ENCODE assay signal across 8 cellular contexts in the genomic region with DNA sequence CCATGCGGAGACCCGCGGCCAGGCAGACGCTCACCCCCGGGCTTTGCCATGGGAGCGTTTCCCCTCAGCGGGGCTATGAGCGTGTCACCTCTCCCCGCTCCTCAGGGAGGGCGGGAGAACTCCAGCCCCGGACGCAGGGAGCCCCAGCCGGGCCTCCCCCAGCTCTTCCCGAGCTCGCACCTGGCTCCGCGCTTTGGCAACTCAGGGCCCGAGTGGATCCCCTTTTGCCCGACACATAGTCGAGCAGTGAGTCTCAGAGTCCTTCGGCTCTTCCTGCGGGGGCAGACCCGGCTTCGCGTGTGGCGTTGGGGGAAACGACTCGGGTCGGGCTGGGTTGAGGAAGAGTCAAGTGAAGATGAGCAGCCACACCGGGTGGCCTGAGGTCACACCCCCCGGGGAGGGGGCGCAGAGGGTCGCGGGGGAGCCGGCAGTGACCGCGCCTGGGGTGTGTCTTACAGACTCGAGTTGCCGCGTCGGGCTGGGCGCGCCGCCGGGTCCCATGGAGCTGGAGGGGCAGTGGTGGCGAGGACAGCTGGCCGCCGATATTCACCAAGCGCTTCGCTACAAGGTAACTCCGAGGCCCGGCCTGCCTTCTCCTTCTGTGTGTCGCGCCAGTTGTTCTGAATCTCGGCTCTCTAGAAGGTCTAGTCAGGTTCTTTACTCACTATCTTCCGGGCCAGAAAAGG. TPM values are rescaled to one million over a fixed set of nuclear protein-coding genes. Genes with fewer than 3 reads are reported as not detected.
DNase-seq lines count a peak whose midpoint lies in the region; ATAC-seq and TF ChIP-seq lines count a peak whose summit lies in the region.

No MANE protein-coding gene starts in this region.

- H3K27ac ChIP-seq in RWPE2 (ENCODE audit: poor library complexity, severe bottlenecking) (peak overlapping the region; percentile 45), neutrophil (peak overlapping the region; percentile 78), thoracic aorta (peak overlapping the region; percentile 80 to 81)

- H3K9me3 ChIP-seq in RWPE2 (ENCODE audit: severe bottlenecking) = no peaks in the 10 kb centered on the region
- H3K9me3 ChIP-seq in neutrophil = no peaks in the 10 kb centered on the region
- no peaks in the 10 kb centered on the region for H3K9me3 ChIP-seq in thoracic aorta

- TF ChIP-seq CTCF in RWPE2 (IDR thresholded peaks at IDR 0.05; ENCODE audit: poor library complexity, severe bottlenecking) (no peak), neutrophil (IDR thresholded peaks at IDR 0.05) (no peak), thoracic aorta (IDR thresholded peaks at IDR 0.05) (no peak)

- DNase-seq in CMK (ENCODE audit: low read depth) (peak; percentile 46), RWPE2 (ENCODE audit: low spot score) (peak; percentile 63), germinal center (ENCODE audit: low spot score) (peak; percentile 75), thoracic aorta (ENCODE audit: low spot score) (peak; percentile 9)
- peak; percentile 59 for DNase-seq in activated naive CD4-positive, alpha-beta T cell treated with Interleukin-2 at 50 U/mL for 16 hours

- ATAC-seq in GM19452 (IDR thresholded peaks at IDR 0.05; ENCODE audit: unreplicated experiment) (peak; percentile 35), HG03521 (IDR thresholded peaks at IDR 0.05; ENCODE audit: unreplicated experiment) (peak; percentile 27), RWPE2 (ENCODE audit: low read depth) (peak; percentile 54), thoracic aorta (ENCODE audit: insufficient number of reproducible peaks, low FRiP score, low read depth) (peak; percentile 35)

- H3K4me1 ChIP-seq in RWPE2 (ENCODE audit: insufficient read depth, poor library complexity, severe bottlenecking) = peaks cover 12% of the 10 kb centered on the region
- peaks cover 20 to 22% of the 10 kb centered on the region in 2 experiments for H3K4me1 ChIP-seq in neutrophil (ENCODE audit: control insufficient read depth in 1 of 2, insufficient read depth in 1 of 2, low read depth in 1 of 2, low read length in 1 of 2)
- peaks cover 3 to 22% of the 10 kb centered on the region in 2 donors for H3K4me1 ChIP-seq in thoracic aorta (ENCODE audit: control insufficient read depth in 1 of 2, low read depth in 2 of 2)

- H3K36me3 ChIP-seq in RWPE2 (ENCODE audit: low read depth) = peaks cover 22% of the 10 kb centered on the region
- H3K36me3 ChIP-seq in neutrophil = no peaks in the 10 kb centered on the region
- H3K36me3 ChIP-seq in thoracic aorta = no peaks in the 10 kb centered on the region

- H3K4me3 ChIP-seq in RWPE2 (ENCODE audit: severe bottlenecking) = peak overlapping the region; percentile 65
- peak overlapping the region; percentile 70 to 72 for H3K4me3 ChIP-seq in neutrophil (ENCODE audit: low read depth in 1 of 2, low read length in 1 of 2)
- H3K4me3 ChIP-seq in thoracic aorta = peak overlapping the region; percentile 94

- H3K27me3 ChIP-seq in RWPE2 (ENCODE audit: insufficient read depth, poor library complexity, severe bottlenecking) (no peaks in the 10 kb centered on the region), neutrophil (no peaks in the 10 kb centered on the region), thoracic aorta (replicated peaks; ENCODE audit: insufficient read depth) (no peaks in the 10 kb centered on the region)

RNA-seq across cellular contexts. Expression of gene CCNJ, which starts 0.7 kb away (rescaled TPM):
- total RNA-seq in thoracic aorta = 1 to 10 TPM; 6.5 to 8.8 TPM

Comparison
In these comparisons a context has a peak if more than half of its experiments do, and no peak if none do; other contexts are left out.
1. Peak in every context shown above with its lines: DNase-seq, ATAC-seq, H3K4me3 ChIP-seq and H3K27ac ChIP-seq.
2. DNase-seq: peak in every context shown above with its lines; median percentile 75 in germinal center; 63 in RWPE2; 59 in activated naive CD4-positive, alpha-beta T cell treated with Interleukin-2 at 50 U/mL for 16 hours; 46 in CMK; 9 in thoracic aorta.